8 cellular contexts compared by ENCODE assay signal in the genomic region with DNA sequence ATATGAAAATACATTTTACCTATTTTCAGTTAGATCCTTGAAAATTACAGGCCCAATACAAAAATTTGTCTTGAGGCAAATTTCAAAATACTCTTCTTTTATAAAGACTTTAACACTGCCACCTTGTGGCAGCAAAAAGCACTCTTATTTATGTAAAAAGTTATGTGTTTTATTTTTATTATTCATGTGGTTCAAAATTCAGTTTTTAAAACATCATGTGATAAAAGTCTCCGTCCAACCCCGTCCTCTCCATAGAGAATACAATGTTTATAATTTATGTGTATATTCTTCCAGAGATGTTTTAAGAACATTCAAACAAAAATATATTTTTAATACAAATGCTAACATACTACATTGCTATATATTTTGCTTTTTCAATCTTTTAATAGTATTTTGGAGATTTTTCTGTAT. TPM values are rescaled to one million over a fixed set of nuclear protein-coding genes. Genes with fewer than 3 reads are reported as not detected.
DNase-seq lines count a peak whose midpoint lies in the region; ATAC-seq and TF ChIP-seq lines count a peak whose summit lies in the region.

No MANE protein-coding gene starts in this region.

- no peak for TF ChIP-seq EP300 in tibial nerve (IDR thresholded peaks at IDR 0.05)

- CTCF ChIA-PET in T-cell (lab: Charles Lee) = interaction anchor here in 1 of 2 donors (0.5 kb wide), 1 partner anchor 76 kb away, joined by 3 read pairs; no protein-coding TSS in a partner anchor

- no peaks in the 10 kb centered on the region for H3K9me3 ChIP-seq in tibial nerve
- H3K9me3 ChIP-seq in MG63 = no peaks in the 10 kb centered on the region

- H3K36me3 ChIP-seq in tibial nerve = no peaks in the 10 kb centered on the region
- no peaks in the 10 kb centered on the region for H3K36me3 ChIP-seq in MG63

- H3K9me3 Mint-ChIP-seq in T-cell = no peaks in the 10 kb centered on the region

- no peak for TF ChIP-seq POLR2A in tibial nerve (IDR thresholded peaks at IDR 0.05)

- no peak overlapping the region for H3K27ac ChIP-seq in tibial nerve

- no peak for ATAC-seq in T-cell (replicated peaks in 1 of 4)
- no peak for ATAC-seq in GM21619 (IDR thresholded peaks at IDR 0.05; ENCODE audit: unreplicated experiment)

- DNase-seq in DMS79 (lab: John Stamatoyannopoulos, UW) (peak; percentile 4), LNCaP clone FGC (ENCODE audit: low read depth) (no peak), T-cell (peak in 3 of 34 experiments; percentile 3 to 10 (median 5)), foreskin melanocyte (peak; percentile 29), tibial nerve (ENCODE audit: low spot score in 2 of 2) (no peak), MG63 (no peak)
- no peak for DNase-seq in activated CD4-positive, CD25-positive, alpha-beta regulatory T cell (lab: John Stamatoyannopoulos, UW)

- POLR2A ChIA-PET in T-cell (lab: Charles Lee) = no interaction called here

- H3K27me3 ChIP-seq in tibial nerve (no peaks in the 10 kb centered on the region), MG63 (no peaks in the 10 kb centered on the region)

- H3K4me3 ChIP-seq in LNCaP clone FGC (ENCODE audit: low read depth, low read length) = no peak overlapping the region
- no peak overlapping the region for H3K4me3 ChIP-seq in tibial nerve
- no peak overlapping the region for H3K4me3 ChIP-seq in MG63

- peaks cover 5 to 6% of the 10 kb centered on the region in 2 donors for H3K27me3 Mint-ChIP-seq in T-cell

- peak overlapping the region in 2 of 3 donors; percentile 58 to 69 for H3K4me3 Mint-ChIP-seq in T-cell

- H3K27ac Mint-ChIP-seq in T-cell = no peak overlapping the region

- WGBS in tibial nerve, 2 donors = 4 to 8% methylated on average over 2 of the region's 2 CpGs

- no peaks in the 10 kb centered on the region for H3K4me1 ChIP-seq in tibial nerve

- H3K36me3 Mint-ChIP-seq in T-cell = no peaks in the 10 kb centered on the region

- peaks cover 5 to 11% (median 6%) of the 10 kb centered on the region in 3 donors for H3K4me1 Mint-ChIP-seq in T-cell

- TF ChIP-seq CTCF in LNCaP clone FGC (IDR thresholded peaks at IDR 0.05; ENCODE audit: control insufficient read depth, extremely low read depth, insufficient read depth) = peak; percentile 51
- TF ChIP-seq CTCF in tibial nerve (IDR thresholded peaks at IDR 0.05) = peak; percentile 13 to 63 (median 45)

RNA-seq across cellular contexts. Expression of gene TRIM59, which starts 36.9 kb away (rescaled TPM):
- total RNA-seq in T-cell = 10 to 100 TPM; 14.5 to 25.2 (median 17.7) TPM
- 1 to 10 TPM in 2 of 4 donors, under 1 TPM in 1, not detected in 1; 0.42 to 2.0 (median 1.6) TPM for total RNA-seq in tibial nerve
- total RNA-seq in MG63 (2014; rRNA removed; shearing (Covaris generic); ENCODE audit: low replicate concordance) = 4.2 and 8.9 TPM in 2 replicates

Comparison
In these comparisons a context has a peak if more than half of its experiments do, and no peak if none do; other contexts are left out.
1. DNase-seq: peak in DMS79 (single experiment) and foreskin melanocyte (single experiment); none in LNCaP clone FGC (single experiment), tibial nerve (0 of 2), MG63 (single experiment) and activated CD4-positive, CD25-positive, alpha-beta regulatory T cell (0 of 4).